Comparison of ENCODE assay signal across 16 cellular contexts in genomic region chr6:42696526-42697267, GRCh38. TPM values are rescaled to one million over a fixed set of nuclear protein-coding genes. Genes with fewer than 3 reads are reported as not detected.
A peak's percentile ranks its signal among the peaks of the same experiment; 100 is the strongest.
DNase-seq lines count a peak whose midpoint lies in the region; ATAC-seq and TF ChIP-seq lines count a peak whose summit lies in the region.
"Had no signal": no experiment of that assay in that cellular context is flagged by ENCODE, and none has a peak within 500 bp of the region (broad histone marks: within the 10 kb centered on the region; RNA-seq: fewer than 3 reads in every experiment).

No MANE protein-coding gene starts in this region.

- peaks cover 12% of the 10 kb centered on the region for H3K4me1 ChIP-seq in CD4-positive, alpha-beta memory T cell (ENCODE audit: insufficient read depth, low read length)
- peaks cover 57% of the 10 kb centered on the region for H3K4me1 ChIP-seq in adipocyte (ENCODE audit: control insufficient read depth, insufficient read depth, low read length)
- peaks cover 0 to 54% (median 29%) of the 10 kb centered on the region in 4 donors for H3K4me1 ChIP-seq in sigmoid colon
- H3K4me1 ChIP-seq: prostate gland had no signal

- H3K4me3 ChIP-seq in CD4-positive, alpha-beta memory T cell (ENCODE audit: low read length in 2 of 2), result no peak overlapping the region
- H3K4me3 ChIP-seq in adipocyte (ENCODE audit: low read length) (no peak overlapping the region), foreskin fibroblast (ENCODE audit: low read depth in 1 of 2, low read length in 2 of 2) (no peak overlapping the region), sigmoid colon (no peak overlapping the region)
- H3K4me3 ChIP-seq: adrenal gland, lung, prostate gland had no signal

- DNase-seq in CD4-positive, alpha-beta memory T cell, result no peak
- DNase-seq in adipocyte (ENCODE audit: low read depth) (peak; percentile 72), foreskin fibroblast (peak; percentile 68 to 87), sigmoid colon (no peak), H4 (ENCODE audit: low spot score) (no peak)
- DNase-seq in activated CD4-positive, alpha-beta memory T cell treated with anti-CD3 and anti-CD28 coated beads, Interleukin-2, amount 10 ng/mL, durations not matched to agents 7 days and 5 days, result no peak
- DNase-seq: effector CD4-positive, alpha-beta T cell; H7; head of caudate nucleus; NCI-H2171 had no signal

- H3K4me1 Mint-ChIP-seq in CD4-positive, alpha-beta memory T cell, result peaks cover 13 to 25% (median 18%) of the 10 kb centered on the region in 4 donors
- peaks cover 26% of the 10 kb centered on the region for H3K4me1 Mint-ChIP-seq in activated CD4-positive, alpha-beta memory T cell treated with anti-CD3 and anti-CD28 coated beads, Interleukin-2, amount 10 ng/mL, durations not matched to agents 7 days and 5 days

- POLR2A ChIA-PET in CD4-positive, alpha-beta memory T cell (lab: Charles Lee; ENCODE audit: partially characterized antibody), result interaction anchor here (1.8 kb wide), 1 partner anchor 30 kb away, joined by 6 read pairs; no protein-coding TSS in a partner anchor
- POLR2A ChIA-PET in activated CD4-positive, alpha-beta memory T cell treated with anti-CD3 and anti-CD28 coated beads, Interleukin-2, amount 10 ng/mL, durations not matched to agents 7 days and 5 days (lab: Charles Lee), result interaction anchor here (1.2 kb wide), 1 partner anchor 52 kb away, joined by 3 read pairs; no protein-coding TSS in a partner anchor

- H3K4me3 Mint-ChIP-seq in CD4-positive, alpha-beta memory T cell, result no peak overlapping the region
- H3K4me3 Mint-ChIP-seq in activated CD4-positive, alpha-beta memory T cell treated with anti-CD3 and anti-CD28 coated beads, Interleukin-2, amount 10 ng/mL, durations not matched to agents 7 days and 5 days, result no peak overlapping the region

- CTCF ChIA-PET in CD4-positive, alpha-beta memory T cell (lab: Charles Lee; ENCODE audit: partially characterized antibody), result no interaction called here
- CTCF ChIA-PET in activated CD4-positive, alpha-beta memory T cell treated with anti-CD3 and anti-CD28 coated beads, Interleukin-2, amount 10 ng/mL, durations not matched to agents 7 days and 5 days (lab: Charles Lee), result no interaction called here

- intact Hi-C loops in CD4-positive, alpha-beta memory T cell (cut with micrococcal nuclease), result no loop called here
- intact Hi-C loops in sigmoid colon (cut with DNase I), result no loop called here

- no peaks in the 10 kb centered on the region for H3K9me3 ChIP-seq in CD4-positive, alpha-beta memory T cell (ENCODE audit: control insufficient read depth in 1 of 2, low read length in 2 of 2)
- no peaks in the 10 kb centered on the region for H3K9me3 ChIP-seq in adipocyte (ENCODE audit: control insufficient read depth, low read length)
- no peaks in the 10 kb centered on the region for H3K9me3 ChIP-seq in sigmoid colon
- H3K9me3 ChIP-seq: adrenal gland, prostate gland had no signal

- no peaks in the 10 kb centered on the region for H3K27me3 ChIP-seq in CD4-positive, alpha-beta memory T cell (ENCODE audit: insufficient read depth, low read length)
- H3K27me3 ChIP-seq in adipocyte (replicated peaks; ENCODE audit: control insufficient read depth, insufficient read depth, low read length), result no peaks in the 10 kb centered on the region
- no peaks in the 10 kb centered on the region for H3K27me3 ChIP-seq in sigmoid colon
- H3K27me3 ChIP-seq: adrenal gland had no signal

- ATAC-seq in HG03460 (IDR thresholded peaks at IDR 0.05; ENCODE audit: unreplicated experiment) (no peak), GM19328 (IDR thresholded peaks at IDR 0.05; ENCODE audit: unreplicated experiment) (no peak)

- no peak for TF ChIP-seq POLR2A in sigmoid colon (IDR thresholded peaks at IDR 0.05)

- H3K36me3 Mint-ChIP-seq in CD4-positive, alpha-beta memory T cell, result peaks cover 12 to 31% of the 10 kb centered on the region in 2 donors
- peaks cover 24% of the 10 kb centered on the region for H3K36me3 Mint-ChIP-seq in activated CD4-positive, alpha-beta memory T cell treated with anti-CD3 and anti-CD28 coated beads, Interleukin-2, amount 10 ng/mL, durations not matched to agents 7 days and 5 days (ENCODE audit: low read depth)

- TF ChIP-seq EP300 in sigmoid colon (IDR thresholded peaks at IDR 0.05), result no peak

- TF ChIP-seq CTCF in foreskin fibroblast (IDR thresholded peaks at IDR 0.05; ENCODE audit: low read depth, low read length) (no peak), sigmoid colon (IDR thresholded peaks at IDR 0.05) (no peak)

- H3K36me3 ChIP-seq in CD4-positive, alpha-beta memory T cell (ENCODE audit: insufficient read depth, low read length), result no peaks in the 10 kb centered on the region
- H3K36me3 ChIP-seq in adipocyte (ENCODE audit: control insufficient read depth, insufficient read depth, low read length, severe bottlenecking) (peaks cover 20% of the 10 kb centered on the region), sigmoid colon (peaks cover 0 to 27% (median 6%) of the 10 kb centered on the region in 4 donors)
- H3K36me3 ChIP-seq: prostate gland had no signal

- no peaks in the 10 kb centered on the region for H3K9me3 Mint-ChIP-seq in CD4-positive, alpha-beta memory T cell
- H3K9me3 Mint-ChIP-seq in activated CD4-positive, alpha-beta memory T cell treated with anti-CD3 and anti-CD28 coated beads, Interleukin-2, amount 10 ng/mL, durations not matched to agents 7 days and 5 days, result no peaks in the 10 kb centered on the region

- H3K27ac Mint-ChIP-seq in CD4-positive, alpha-beta memory T cell, result peak overlapping the region in 4 of 7 donors; percentile 15 to 79 (median 25)
- H3K27ac Mint-ChIP-seq in activated CD4-positive, alpha-beta memory T cell treated with anti-CD3 and anti-CD28 coated beads, Interleukin-2, amount 10 ng/mL, durations not matched to agents 7 days and 5 days, result no peak overlapping the region

- WGBS in sigmoid colon, 2 donors, result 80 to 82% methylated on average over 7 of the region's 7 CpGs

- H3K27ac ChIP-seq in CD4-positive, alpha-beta memory T cell (ENCODE audit: low read depth, low read length), result no peak overlapping the region
- peak overlapping the region in 3 of 4 donors; percentile 48 to 60 (median 53) for H3K27ac ChIP-seq in sigmoid colon
- H3K27ac ChIP-seq: adrenal gland, C4-2B, prostate gland had no signal

- no peaks in the 10 kb centered on the region for H3K27me3 Mint-ChIP-seq in CD4-positive, alpha-beta memory T cell
- no peaks in the 10 kb centered on the region for H3K27me3 Mint-ChIP-seq in activated CD4-positive, alpha-beta memory T cell treated with anti-CD3 and anti-CD28 coated beads, Interleukin-2, amount 10 ng/mL, durations not matched to agents 7 days and 5 days

- peak overlapping the region; percentile 32 for H3K9ac ChIP-seq in adipocyte (ENCODE audit: low read length)

RNA-seq across cellular contexts. Expression of gene PRPH2, which starts 25.7 kb away (rescaled TPM):
- not detected for total RNA-seq in CD4-positive, alpha-beta memory T cell
- polyA plus RNA-seq in CD4-positive, alpha-beta memory T cell, result under 1 TPM in 1 of 2 donors, not detected in 1; 0.11 TPM
- 1 to 10 TPM in 2 of 4 donors, under 1 TPM in 2; 0.66 to 3.5 (median 1.9) TPM for total RNA-seq in sigmoid colon
- under 1 TPM in 2 of 3 donors, not detected in 1; under 0.01 to 0.71 TPM for polyA plus RNA-seq in sigmoid colon
- not detected in 2 replicates for total RNA-seq in H4 (2014; rRNA removed; shearing (Covaris generic))
- total RNA-seq in activated CD4-positive, alpha-beta memory T cell treated with anti-CD3 and anti-CD28 coated beads, Interleukin-2, amount 10 ng/mL, durations not matched to agents 7 days and 5 days, result not detected

RNA-seq across cellular contexts. Expression of gene TBCC, which starts 49.2 kb away (rescaled TPM):
- 10 to 100 TPM; 57.4 to 64.4 TPM for total RNA-seq in CD4-positive, alpha-beta memory T cell
- 100 to 1,000 TPM in 1 of 2 donors, 10 to 100 TPM in 1; 75.6 to 138 TPM for polyA plus RNA-seq in CD4-positive, alpha-beta memory T cell
- 10 to 100 TPM; 16.6 to 39.6 (median 27.7) TPM for total RNA-seq in sigmoid colon
- polyA plus RNA-seq in sigmoid colon, result 10 to 100 TPM; 30.6 to 35.9 (median 35.4) TPM
- 49.7 and 66.4 TPM in 2 replicates for total RNA-seq in H4 (2014; rRNA removed; shearing (Covaris generic))
- 10 to 100 TPM; 33.7 to 34.9 TPM for total RNA-seq in activated CD4-positive, alpha-beta memory T cell treated with anti-CD3 and anti-CD28 coated beads, Interleukin-2, amount 10 ng/mL, durations not matched to agents 7 days and 5 days

Comparison
In these comparisons a context has a peak if more than half of its experiments do, and no peak if none do; other contexts are left out.
1. DNase-seq: peak in adipocyte (single experiment) and foreskin fibroblast (2 of 2); none in CD4-positive, alpha-beta memory T cell (0 of 5), sigmoid colon (single experiment), H4 (single experiment) and activated CD4-positive, alpha-beta memory T cell treated with anti-CD3 and anti-CD28 coated beads, Interleukin-2, amount 10 ng/mL, durations not matched to agents 7 days and 5 days (single experiment).